29 cellular contexts compared by ENCODE assay signal in the genomic region with DNA sequence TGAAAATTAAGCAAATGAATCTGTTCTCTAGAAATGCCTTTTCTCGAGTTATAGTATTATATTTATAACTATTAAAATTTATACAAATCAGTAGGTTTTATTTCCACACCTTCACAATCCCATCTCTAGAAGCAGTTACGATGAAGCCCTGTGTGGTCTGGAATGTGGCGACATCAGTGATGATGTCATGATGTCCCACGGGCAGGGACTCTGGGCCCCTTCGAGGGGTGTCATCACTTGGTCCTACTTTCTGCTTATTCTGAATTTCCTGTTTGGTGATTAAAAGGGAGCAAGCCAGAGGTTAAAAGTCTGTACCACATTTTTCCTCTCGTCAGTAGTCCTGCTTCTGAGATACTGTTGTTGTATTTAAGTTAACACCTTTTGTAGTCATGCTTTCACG.
"Had no signal": no experiment of that assay in that cellular context is flagged by ENCODE, and none has a peak within 500 bp of the region (broad histone marks: within the 10 kb centered on the region; RNA-seq: fewer than 3 reads in every experiment).

No MANE protein-coding gene starts in this region.

- ATAC-seq: gastrocnemius medialis; heart left ventricle; left lobe of liver; mucosa of descending colon; natural killer cell treated with Interleukin-12 subunit alpha and Interleukin-12 subunit beta and Interleukin-15 and Interleukin-18, amount 100 ng/mL, for 72 hours; pancreas; sciatic nerve; stimulated activated naive CD8-positive, alpha-beta T cell treated with anti-CD3 and anti-CD28 coated beads, Interleukin-15, amount 100 ng/mL, for 72 hours; upper lobe of right lung had no signal

- H3K4me3 ChIP-seq: coronary artery, esophagus squamous epithelium, gastrocnemius medialis, heart left ventricle, hepatocyte, lung, mucosa of descending colon, pancreas, smooth muscle cell, suprapubic skin, transverse colon, upper lobe of right lung, uterus had no signal

- DNase-seq: dermis blood vessel endothelial cell; effector memory CD4-positive, alpha-beta T cell; erythroblast; esophagus squamous epithelium; foreskin fibroblast; gastrocnemius medialis; heart left ventricle; kidney; mucosa of descending colon; naive B cell; pancreas; retina; stimulated activated CD4-positive, alpha-beta T cell treated with anti-CD3 and anti-CD28 coated beads, Interleukin-12 subunit alpha, Interleukin-12 subunit beta, amount 100 ng/mL, for 4 hours; stimulated activated CD4-positive, alpha-beta T cell treated with anti-CD3 and anti-CD28 coated beads, Interleukin-1b, Interleukin-23, amount 100 ng/mL, for 48 hours; stimulated activated CD4-positive, alpha-beta T cell treated with anti-CD3 and anti-CD28 coated beads, Interleukin-4, amount 100 ng/mL, for 1 hour; stimulated activated CD8-positive, alpha-beta memory T cell treated with anti-CD3 and anti-CD28 coated beads, Interleukin-4, amount 100 ng/mL, for 48 hours; stimulated activated naive CD4-positive, alpha-beta T cell; stimulated activated naive CD8-positive, alpha-beta T cell treated with anti-CD3 and anti-CD28 coated beads, Interleukin-15, amount 100 ng/mL, for 72 hours; transverse colon; upper lobe of right lung; uterus had no signal
